Comparison of ENCODE assay signal across 1 cellular context in genomic region chr3:50604628-50605588, GRCh38.
TF ChIP-seq lines count a peak whose summit lies in the region.

No MANE protein-coding gene starts in this region.

TF ChIP-seq in K562, 482 proteins besides CTCF, POLR2A, EP300 and RAD21 (continued from another document and continues in another):
- TF ChIP-seq TEAD2 (tag; IDR thresholded peaks at IDR 0.05) (no peak), CHD1 (IDR thresholded peaks at IDR 0.05; ENCODE audit: low read length) (peak; percentile 8), KHSRP (IDR thresholded peaks at IDR 0.05) (no peak), PTTG1 (tag; IDR thresholded peaks at IDR 0.05; ENCODE audit: low read depth) (0 out of 2 replicates have a peak, but pooled peaks have one; percentile 13), NR4A1 (CRISPR knock-in tag; IDR thresholded peaks at IDR 0.05) (no peak), NR4A1 (tag; IDR thresholded peaks at IDR 0.05) (peak; percentile 87), CLOCK (CRISPR knock-in tag; IDR thresholded peaks at IDR 0.05; ENCODE audit: borderline replicate concordance) (no peak), STAT5B (CRISPR knock-in tag; IDR thresholded peaks at IDR 0.05) (no peak), ZNF217 (CRISPR knock-in tag; IDR thresholded peaks at IDR 0.05) (no peak), ZNF41 (CRISPR knock-in tag; conservative IDR thresholded peaks at IDR 0.05) (no peak), SNRNP70 (optimal IDR thresholded peaks at IDR 0.05; ENCODE audit: low read depth, low read length) (no peak), ZNF830 (CRISPR knock-in tag; IDR thresholded peaks at IDR 0.05) (no peak), SAP30 (IDR thresholded peaks at IDR 0.05; ENCODE audit: borderline replicate concordance, insufficient read depth, low read depth, low read length, poor library complexity, severe bottlenecking) (no peak), YY1 (IDR thresholded peaks at IDR 0.05; ENCODE audit: borderline replicate concordance in 1 of 3, control insufficient read depth in 1 of 3, extremely low read depth in 1 of 3, insufficient read depth in 3 of 3, insufficient read length in 1 of 3, insufficient replicate concordance in 2 of 3, low read depth in 1 of 3, low read length in 2 of 3) (no peak), TAF9B (IDR thresholded peaks at IDR 0.05; ENCODE audit: partially characterized antibody) (no peak), MAZ (CRISPR knock-in tag; conservative IDR thresholded peaks at IDR 0.05 in 1 of 2, IDR thresholded peaks at IDR 0.05 in 1 of 2) (peak in 1 of 2 experiments; percentile 48; a peak in 2 of 4 replicates), KLF10 (CRISPR knock-in tag; IDR thresholded peaks at IDR 0.05) (peak; percentile 70; the same call in 1 of the 2 replicates), CGGBP1 (CRISPR knock-in tag; IDR thresholded peaks at IDR 0.05) (no peak), ESRRA (IDR thresholded peaks at IDR 0.05; ENCODE audit: borderline replicate concordance, low read depth) (no peak), ZNF507 (tag; conservative IDR thresholded peaks at IDR 0.05) (no peak), RBM34 (IDR thresholded peaks at IDR 0.05; ENCODE audit: borderline replicate concordance, insufficient read depth, low read length) (no peak), ZNF785 (CRISPR knock-in tag; IDR thresholded peaks at IDR 0.05) (no peak), E2F8 (IDR thresholded peaks at IDR 0.05; ENCODE audit: low read depth, partially characterized antibody) (peak; percentile 11), PHB (CRISPR knock-in tag; IDR thresholded peaks at IDR 0.05) (0 out of 2 replicates have a peak, but pooled peaks have one; percentile 33), FOSL1 (tag; conservative IDR thresholded peaks at IDR 0.05) (no peak), RCOR1 (IDR thresholded peaks at IDR 0.05; ENCODE audit: borderline replicate concordance in 1 of 2, low read depth in 2 of 2, low read length in 2 of 2) (no peak), ARID4B (CRISPR knock-in tag; IDR thresholded peaks at IDR 0.05) (no peak), SUPT5H (IDR thresholded peaks at IDR 0.05) (no peak; the same call in none of the 2 replicates), USF1 (CRISPR knock-in tag; IDR thresholded peaks at IDR 0.05) (no peak), DNMT1 (IDR thresholded peaks at IDR 0.05) (no peak), IFI16 (CRISPR knock-in tag; IDR thresholded peaks at IDR 0.05) (no peak), ZNF75A (CRISPR knock-in tag; IDR thresholded peaks at IDR 0.05) (no peak), SETDB1 (IDR thresholded peaks at IDR 0.05; ENCODE audit: low read length) (no peak), FUS (optimal IDR thresholded peaks at IDR 0.05; ENCODE audit: low read depth, low read length) (no peak), ZFX (CRISPR knock-in tag; IDR thresholded peaks at IDR 0.05) (no peak), ZNF140 (CRISPR knock-in tag; IDR thresholded peaks at IDR 0.05) (no peak), HDAC1 (IDR thresholded peaks at IDR 0.05) (no peak), TCF7 (IDR thresholded peaks at IDR 0.05; ENCODE audit: borderline replicate concordance) (no peak), JUN (IDR thresholded peaks at IDR 0.05; ENCODE audit: borderline replicate concordance, low read depth, low read length) (no peak), JUN (CRISPR knock-in tag; IDR thresholded peaks at IDR 0.05; ENCODE audit: borderline replicate concordance) (no peak), SMAD4 (CRISPR knock-in tag; conservative IDR thresholded peaks at IDR 0.05) (0 out of 2 replicates have a peak, but pooled peaks have one; percentile 46), ZBED1 (IDR thresholded peaks at IDR 0.05) (0 out of 2 replicates have a peak, but pooled peaks have one; percentile 16), ZNF3 (CRISPR knock-in tag; IDR thresholded peaks at IDR 0.05) (no peak), ZNF146 (CRISPR knock-in tag; IDR thresholded peaks at IDR 0.05; ENCODE audit: unreplicated experiment) (no peak), ZNF445 (CRISPR knock-in tag; IDR thresholded peaks at IDR 0.05; ENCODE audit: low read depth) (no peak), RBBP5 (IDR thresholded peaks at IDR 0.05; ENCODE audit: borderline replicate concordance, insufficient read depth, low read length, poor library complexity, severe bottlenecking) (no peak), KLF6 (CRISPR knock-in tag; IDR thresholded peaks at IDR 0.05; ENCODE audit: borderline replicate concordance) (no peak), HCFC1 (IDR thresholded peaks at IDR 0.05; ENCODE audit: low read depth, low read length) (no peak), ILK (tag; IDR thresholded peaks at IDR 0.05; ENCODE audit: borderline replicate concordance, low read depth) (no peak), CREB1 (IDR thresholded peaks at IDR 0.05) (no peak), CREB1 (CRISPR knock-in tag; IDR thresholded peaks at IDR 0.05) (no peak), ZNF224 (CRISPR knock-in tag; IDR thresholded peaks at IDR 0.05) (no peak), MIER1 (IDR thresholded peaks at IDR 0.05; ENCODE audit: low read depth) (no peak), RBM22 (IDR thresholded peaks at IDR 0.05; ENCODE audit: low read depth, low read length, poor library complexity, severe bottlenecking) (peak; percentile 68), RBM39 (optimal IDR thresholded peaks at IDR 0.05; ENCODE audit: low read depth, low read length) (no peak), ZNF354B (CRISPR knock-in tag; IDR thresholded peaks at IDR 0.05) (no peak), HLTF (IDR thresholded peaks at IDR 0.05) (no peak), ZNF324 (CRISPR knock-in tag; IDR thresholded peaks at IDR 0.05) (peak; percentile 16; the same call in 1 of the 2 replicates), ZNF133 (CRISPR knock-in tag; IDR thresholded peaks at IDR 0.05) (no peak), ZNF584 (CRISPR knock-in tag; IDR thresholded peaks at IDR 0.05; ENCODE audit: low read depth) (no peak), ZFP1 (CRISPR knock-in tag; IDR thresholded peaks at IDR 0.05) (no peak), OTX1 (CRISPR knock-in tag; IDR thresholded peaks at IDR 0.05) (peak; percentile 94), TAF1 (IDR thresholded peaks at IDR 0.05; ENCODE audit: control insufficient read depth, extremely low read depth, insufficient read depth, low read length, severe bottlenecking) (no peak), SRSF7 (optimal IDR thresholded peaks at IDR 0.05; ENCODE audit: low read depth, low read length) (no peak), MEF2D (tag; conservative IDR thresholded peaks at IDR 0.05; ENCODE audit: low read depth) (no peak)
- TF ChIP-seq, protein P1, sequence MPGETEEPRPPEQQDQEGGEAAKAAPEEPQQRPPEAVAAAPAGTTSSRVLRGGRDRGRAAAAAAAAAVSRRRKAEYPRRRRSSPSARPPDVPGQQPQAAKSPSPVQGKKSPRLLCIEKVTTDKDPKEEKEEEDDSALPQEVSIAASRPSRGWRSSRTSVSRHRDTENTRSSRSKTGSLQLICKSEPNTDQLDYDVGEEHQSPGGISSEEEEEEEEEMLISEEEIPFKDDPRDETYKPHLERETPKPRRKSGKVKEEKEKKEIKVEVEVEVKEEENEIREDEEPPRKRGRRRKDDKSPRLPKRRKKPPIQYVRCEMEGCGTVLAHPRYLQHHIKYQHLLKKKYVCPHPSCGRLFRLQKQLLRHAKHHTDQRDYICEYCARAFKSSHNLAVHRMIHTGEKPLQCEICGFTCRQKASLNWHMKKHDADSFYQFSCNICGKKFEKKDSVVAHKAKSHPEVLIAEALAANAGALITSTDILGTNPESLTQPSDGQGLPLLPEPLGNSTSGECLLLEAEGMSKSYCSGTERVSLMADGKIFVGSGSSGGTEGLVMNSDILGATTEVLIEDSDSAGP (CRISPR knock-in tag; IDR thresholded peaks at IDR 0.05): no peak
- TF ChIP-seq, protein P2, sequence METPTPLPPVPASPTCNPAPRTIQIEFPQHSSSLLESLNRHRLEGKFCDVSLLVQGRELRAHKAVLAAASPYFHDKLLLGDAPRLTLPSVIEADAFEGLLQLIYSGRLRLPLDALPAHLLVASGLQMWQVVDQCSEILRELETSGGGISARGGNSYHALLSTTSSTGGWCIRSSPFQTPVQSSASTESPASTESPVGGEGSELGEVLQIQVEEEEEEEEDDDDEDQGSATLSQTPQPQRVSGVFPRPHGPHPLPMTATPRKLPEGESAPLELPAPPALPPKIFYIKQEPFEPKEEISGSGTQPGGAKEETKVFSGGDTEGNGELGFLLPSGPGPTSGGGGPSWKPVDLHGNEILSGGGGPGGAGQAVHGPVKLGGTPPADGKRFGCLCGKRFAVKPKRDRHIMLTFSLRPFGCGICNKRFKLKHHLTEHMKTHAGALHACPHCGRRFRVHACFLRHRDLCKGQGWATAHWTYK (CRISPR knock-in tag; IDR thresholded peaks at IDR 0.05): peak; percentile 72
- TF ChIP-seq, protein P3, sequence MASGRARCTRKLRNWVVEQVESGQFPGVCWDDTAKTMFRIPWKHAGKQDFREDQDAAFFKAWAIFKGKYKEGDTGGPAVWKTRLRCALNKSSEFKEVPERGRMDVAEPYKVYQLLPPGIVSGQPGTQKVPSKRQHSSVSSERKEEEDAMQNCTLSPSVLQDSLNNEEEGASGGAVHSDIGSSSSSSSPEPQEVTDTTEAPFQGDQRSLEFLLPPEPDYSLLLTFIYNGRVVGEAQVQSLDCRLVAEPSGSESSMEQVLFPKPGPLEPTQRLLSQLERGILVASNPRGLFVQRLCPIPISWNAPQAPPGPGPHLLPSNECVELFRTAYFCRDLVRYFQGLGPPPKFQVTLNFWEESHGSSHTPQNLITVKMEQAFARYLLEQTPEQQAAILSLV (tag; IDR thresholded peaks at IDR 0.05): no peak
